Comparison of ENCODE assay signal across 1 cellular context in the genomic region with DNA sequence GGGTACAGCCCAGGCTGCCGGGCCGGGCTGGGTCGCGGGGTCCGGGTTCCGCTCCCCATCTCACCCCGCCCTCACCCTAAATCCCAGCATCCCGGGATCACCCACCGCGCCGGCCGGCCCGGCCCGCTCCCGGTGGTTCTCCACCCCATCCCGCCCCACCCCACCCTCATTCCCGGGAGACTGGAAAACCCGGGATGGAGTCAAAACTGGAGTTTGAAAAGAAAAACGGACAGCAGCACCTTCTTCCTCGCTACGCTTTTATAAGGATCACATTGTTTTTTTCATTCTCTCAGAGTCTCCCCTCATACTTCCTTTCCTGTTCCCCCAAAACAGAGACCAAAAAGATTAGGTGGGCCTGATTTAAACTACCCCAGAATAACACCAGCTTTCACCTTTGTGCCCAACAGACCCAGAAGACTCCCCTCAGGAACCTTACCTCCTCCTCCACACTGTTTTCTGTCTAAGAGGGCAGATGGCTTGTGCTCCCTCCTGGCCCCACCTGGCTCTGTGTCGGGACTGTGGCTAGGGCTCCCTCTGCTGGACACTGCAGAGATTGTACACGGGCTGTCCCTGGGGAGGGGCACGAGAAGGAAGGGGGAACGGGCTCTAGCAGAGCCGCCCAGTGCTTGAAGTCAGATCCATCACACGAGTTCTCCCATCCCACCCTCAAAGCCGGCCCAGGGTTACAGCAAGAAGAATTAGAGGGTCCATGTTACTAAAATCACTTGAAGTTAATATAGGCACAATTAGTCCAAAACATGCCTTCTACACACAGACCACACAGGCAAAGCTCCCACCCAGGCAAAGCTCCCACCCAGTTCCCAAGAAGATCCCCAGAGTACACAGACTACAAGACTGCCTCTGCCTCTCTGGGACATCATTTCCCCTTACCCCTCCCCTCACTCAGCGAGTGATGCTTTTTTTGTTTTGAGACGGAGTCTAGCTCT.
TF ChIP-seq lines count a peak whose summit lies in the region.

No MANE protein-coding gene starts in this region.

TF ChIP-seq in HepG2, 621 proteins besides CTCF, POLR2A, EP300 and RAD21 (continued from another document and continues in another):
- TF ChIP-seq ZNF160 (CRISPR knock-in tag; IDR thresholded peaks at IDR 0.05) (no peak), GPBP1L1 (CRISPR knock-in tag; IDR thresholded peaks at IDR 0.05) (no peak), SRSF1 (optimal IDR thresholded peaks at IDR 0.05; ENCODE audit: low read depth, low read length) (no peak), MLXIP (CRISPR knock-in tag; IDR thresholded peaks at IDR 0.05; ENCODE audit: borderline replicate concordance) (no peak), SAFB2 (CRISPR knock-in tag; IDR thresholded peaks at IDR 0.05; ENCODE audit: borderline replicate concordance, low read depth) (no peak), MAFF (IDR thresholded peaks at IDR 0.05; ENCODE audit: low read depth, low read length) (no peak), ZNF749 (CRISPR knock-in tag; IDR thresholded peaks at IDR 0.05; ENCODE audit: borderline replicate concordance) (no peak), YEATS4 (CRISPR knock-in tag; IDR thresholded peaks at IDR 0.05; ENCODE audit: borderline replicate concordance) (no peak), HMG20A (CRISPR knock-in tag; IDR thresholded peaks at IDR 0.05; ENCODE audit: borderline replicate concordance) (no peak), ELF4 (CRISPR knock-in tag; IDR thresholded peaks at IDR 0.05; ENCODE audit: borderline replicate concordance) (no peak), MBNL3 (CRISPR knock-in tag; conservative IDR thresholded peaks at IDR 0.05) (no peak), ZNF547 (CRISPR knock-in tag; IDR thresholded peaks at IDR 0.05) (no peak), NR2F6 (IDR thresholded peaks at IDR 0.05) (no peak), NR2F6 (CRISPR knock-in tag; IDR thresholded peaks at IDR 0.05) (peak; percentile 37; the same call in 1 of the 2 replicates), ZSCAN30 (CRISPR knock-in tag; IDR thresholded peaks at IDR 0.05) (no peak), MED13 (CRISPR knock-in tag; IDR thresholded peaks at IDR 0.05) (no peak), SRSF9 (IDR thresholded peaks at IDR 0.05; ENCODE audit: borderline replicate concordance, insufficient read depth, low read depth, low read length, poor library complexity, severe bottlenecking) (no peak), ZBTB34 (CRISPR knock-in tag; IDR thresholded peaks at IDR 0.05) (no peak), RFX5 (IDR thresholded peaks at IDR 0.05; ENCODE audit: low read depth, low read length) (no peak), ELF3 (CRISPR knock-in tag; IDR thresholded peaks at IDR 0.05) (no peak), ZNF34 (CRISPR knock-in tag; IDR thresholded peaks at IDR 0.05; ENCODE audit: borderline replicate concordance) (no peak), ZSCAN25 (CRISPR knock-in tag; IDR thresholded peaks at IDR 0.05) (no peak), ZSCAN22 (CRISPR knock-in tag; IDR thresholded peaks at IDR 0.05) (no peak), CBX5 (CRISPR knock-in tag; IDR thresholded peaks at IDR 0.05; ENCODE audit: borderline replicate concordance) (no peak), REXO4 (CRISPR knock-in tag; IDR thresholded peaks at IDR 0.05; ENCODE audit: borderline replicate concordance) (no peak), ZHX2 (IDR thresholded peaks at IDR 0.05; ENCODE audit: low read depth) (no peak), ZHX2 (CRISPR knock-in tag; IDR thresholded peaks at IDR 0.05; ENCODE audit: borderline replicate concordance) (no peak), ZBTB20 (CRISPR knock-in tag; IDR thresholded peaks at IDR 0.05; ENCODE audit: borderline replicate concordance, low read depth) (no peak), ETV6 (CRISPR knock-in tag; conservative IDR thresholded peaks at IDR 0.05) (no peak), SUZ12 (IDR thresholded peaks at IDR 0.05; ENCODE audit: low read depth, low read length) (no peak), ZFP62 (CRISPR knock-in tag; IDR thresholded peaks at IDR 0.05) (no peak), SNAPC2 (CRISPR knock-in tag; IDR thresholded peaks at IDR 0.05) (no peak), SKI (IDR thresholded peaks at IDR 0.05; ENCODE audit: partially characterized antibody) (peak; percentile 23), TGIF2 (CRISPR knock-in tag; IDR thresholded peaks at IDR 0.05) (no peak; the same call in 1 of the 2 replicates), ZNF234 (CRISPR knock-in tag; conservative IDR thresholded peaks at IDR 0.05) (no peak), ZIK1 (CRISPR knock-in tag; IDR thresholded peaks at IDR 0.05; ENCODE audit: borderline replicate concordance, low read depth) (no peak), ZNF670 (CRISPR knock-in tag; IDR thresholded peaks at IDR 0.05; ENCODE audit: borderline replicate concordance) (0 out of 2 replicates have a peak, but pooled peaks have one; percentile 19), LCORL (IDR thresholded peaks at IDR 0.05) (no peak), LCORL (CRISPR knock-in tag; IDR thresholded peaks at IDR 0.05) (peak; percentile 45; the same call in 1 of the 2 replicates), ZNF546 (CRISPR knock-in tag; conservative IDR thresholded peaks at IDR 0.05) (no peak), RBFOX2 (IDR thresholded peaks at IDR 0.05; ENCODE audit: low read depth, low read length) (no peak), SMAD1 (CRISPR knock-in tag; IDR thresholded peaks at IDR 0.05; ENCODE audit: borderline replicate concordance, low read depth) (no peak), REPIN1 (CRISPR knock-in tag; IDR thresholded peaks at IDR 0.05; ENCODE audit: borderline replicate concordance, low read depth) (no peak), ZNF703 (CRISPR knock-in tag; IDR thresholded peaks at IDR 0.05; ENCODE audit: borderline replicate concordance) (no peak), ZNF766 (CRISPR knock-in tag; IDR thresholded peaks at IDR 0.05; ENCODE audit: borderline replicate concordance) (no peak), RARA (CRISPR knock-in tag; IDR thresholded peaks at IDR 0.05) (no peak), STAG1 (CRISPR knock-in tag; IDR thresholded peaks at IDR 0.05) (peak; percentile 80)
- TF ChIP-seq, protein P1, sequence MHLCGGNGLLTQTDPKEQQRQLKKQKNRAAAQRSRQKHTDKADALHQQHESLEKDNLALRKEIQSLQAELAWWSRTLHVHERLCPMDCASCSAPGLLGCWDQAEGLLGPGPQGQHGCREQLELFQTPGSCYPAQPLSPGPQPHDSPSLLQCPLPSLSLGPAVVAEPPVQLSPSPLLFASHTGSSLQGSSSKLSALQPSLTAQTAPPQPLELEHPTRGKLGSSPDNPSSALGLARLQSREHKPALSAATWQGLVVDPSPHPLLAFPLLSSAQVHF (CRISPR knock-in tag; IDR thresholded peaks at IDR 0.05), result no peak
- TF ChIP-seq, protein P2, sequence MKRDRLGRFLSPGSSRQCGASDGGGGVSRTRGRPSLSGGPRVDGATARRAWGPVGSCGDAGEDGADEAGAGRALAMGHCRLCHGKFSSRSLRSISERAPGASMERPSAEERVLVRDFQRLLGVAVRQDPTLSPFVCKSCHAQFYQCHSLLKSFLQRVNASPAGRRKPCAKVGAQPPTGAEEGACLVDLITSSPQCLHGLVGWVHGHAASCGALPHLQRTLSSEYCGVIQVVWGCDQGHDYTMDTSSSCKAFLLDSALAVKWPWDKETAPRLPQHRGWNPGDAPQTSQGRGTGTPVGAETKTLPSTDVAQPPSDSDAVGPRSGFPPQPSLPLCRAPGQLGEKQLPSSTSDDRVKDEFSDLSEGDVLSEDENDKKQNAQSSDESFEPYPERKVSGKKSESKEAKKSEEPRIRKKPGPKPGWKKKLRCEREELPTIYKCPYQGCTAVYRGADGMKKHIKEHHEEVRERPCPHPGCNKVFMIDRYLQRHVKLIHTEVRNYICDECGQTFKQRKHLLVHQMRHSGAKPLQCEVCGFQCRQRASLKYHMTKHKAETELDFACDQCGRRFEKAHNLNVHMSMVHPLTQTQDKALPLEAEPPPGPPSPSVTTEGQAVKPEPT (CRISPR knock-in tag; IDR thresholded peaks at IDR 0.05; ENCODE audit: low read depth), result no peak
- TF ChIP-seq, protein P3, sequence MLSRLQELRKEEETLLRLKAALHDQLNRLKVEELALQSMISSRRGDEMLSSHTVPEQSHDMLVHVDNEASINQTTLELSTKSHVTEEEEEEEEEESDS (CRISPR knock-in tag; IDR thresholded peaks at IDR 0.05; ENCODE audit: borderline replicate concordance), result no peak
- TF ChIP-seq, protein P4, sequence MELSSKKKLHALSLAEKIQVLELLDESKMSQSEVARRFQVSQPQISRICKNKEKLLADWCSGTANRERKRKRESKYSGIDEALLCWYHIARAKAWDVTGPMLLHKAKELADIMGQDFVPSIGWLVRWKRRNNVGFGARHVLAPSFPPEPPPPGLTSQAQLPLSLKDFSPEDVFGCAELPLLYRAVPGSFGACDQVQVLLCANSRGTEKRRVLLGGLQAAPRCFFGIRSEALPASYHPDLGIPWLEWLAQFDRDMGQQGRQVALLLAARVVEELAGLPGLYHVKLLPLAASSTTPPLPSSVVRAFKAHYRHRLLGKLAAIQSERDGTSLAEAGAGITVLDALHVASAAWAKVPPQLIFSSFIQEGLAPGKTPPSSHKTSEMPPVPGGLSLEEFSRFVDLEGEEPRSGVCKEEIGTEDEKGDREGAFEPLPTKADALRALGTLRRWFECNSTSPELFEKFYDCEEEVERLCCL (CRISPR knock-in tag; IDR thresholded peaks at IDR 0.05; ENCODE audit: borderline replicate concordance), result no peak
